8 cellular contexts compared by ENCODE assay signal in the genomic region with DNA sequence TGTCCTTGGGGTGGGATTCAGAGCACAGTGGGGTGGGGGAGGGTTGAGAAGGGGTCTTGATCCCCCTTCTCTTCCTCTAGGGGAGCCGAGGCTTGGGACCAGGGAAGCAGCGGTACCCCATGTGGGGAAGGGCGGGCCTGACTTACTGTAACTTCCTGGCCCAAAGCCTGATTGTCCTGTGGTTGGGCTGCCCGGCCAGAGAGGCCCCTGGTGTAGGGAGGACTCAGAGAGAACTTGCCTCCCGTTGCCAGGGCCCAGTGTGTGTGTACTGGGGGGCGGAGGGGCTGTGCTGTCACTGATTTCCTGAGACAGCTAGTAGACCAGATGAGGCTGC. TPM values are rescaled to one million over a fixed set of nuclear protein-coding genes. Genes with fewer than 3 reads are reported as not detected.
A peak's percentile ranks its signal among the peaks of the same experiment; 100 is the strongest.
DNase-seq lines count a peak whose midpoint lies in the region; ATAC-seq and TF ChIP-seq lines count a peak whose summit lies in the region.

No MANE protein-coding gene starts in this region.

- H3K79me2 ChIP-seq in fibroblast of lung (ENCODE audit: control insufficient read depth, insufficient read depth, low read length): no peaks in the 10 kb centered on the region

- intact Hi-C loops in ovary (cut with DNase I): no loop called here

- POLR2A ChIA-PET in WTC11 (lab: Charles Lee): interaction anchor here (0.5 to 1.3 kb wide), 4 partner anchors 19 to 82 kb away, joined by 3 to 4 read pairs (median 3); no protein-coding TSS in a partner anchor

- TF ChIP-seq POLR2A in ovary (IDR thresholded peaks at IDR 0.05): no peak

- peak overlapping the region; percentile 74 for H3K4me3 Mint-ChIP-seq in T-helper 2 cell treated with Interferon-gamma antibody and Interleukin-4, amounts not matched to agents 5 μg/mL and 100 μg/mL, for 36 hours
- peak overlapping the region; percentile 43; the same call in 1 of the 2 replicates for H3K4me3 Mint-ChIP-seq in WTC11

- CTCF ChIA-PET in WTC11 (lab: Charles Lee): interaction anchor here (0.6 to 5.4 kb wide), 5 partner anchors 17 to 150 kb away, joined by 3 to 39 read pairs (median 6); a partner anchor contains a TSS

- H2AFZ ChIP-seq in fibroblast of lung (ENCODE audit: low read length): no peak overlapping the region

- H3K27ac Mint-ChIP-seq in T-helper 2 cell treated with Interferon-gamma antibody and Interleukin-4, amounts not matched to agents 5 μg/mL and 100 μg/mL, for 36 hours: peak overlapping the region; percentile 84
- H3K27ac Mint-ChIP-seq in WTC11: no peak overlapping the region

- H3K9me3 Mint-ChIP-seq in T-helper 2 cell treated with Interferon-gamma antibody and Interleukin-4, amounts not matched to agents 5 μg/mL and 100 μg/mL, for 36 hours: no peaks in the 10 kb centered on the region
- no peaks in the 10 kb centered on the region for H3K9me3 Mint-ChIP-seq in WTC11

- peak overlapping the region; percentile 98 for H3K27ac ChIP-seq in fibroblast of lung (ENCODE audit: insufficient read depth, low read length)
- peak overlapping the region; percentile 69 to 87 for H3K27ac ChIP-seq in ovary

- no peak for DNase-seq in T-helper 2 cell treated with Interferon-gamma antibody and Interleukin-4, amounts not matched to agents 5 μg/mL and 100 μg/mL, for 36 hours (ENCODE audit: low spot score)
- DNase-seq in T-helper 2 cell (no peak), WTC11 (ENCODE audit: low spot score) (no peak), fibroblast of lung (ENCODE audit: low read depth in 2 of 2) (peak; percentile 94), ovary (peak; percentile 74 to 81 (median 78)), NCI-H1930 (lab: John Stamatoyannopoulos, UW) (no peak), BE2C (no peak)

- no peaks in the 10 kb centered on the region for H4K20me1 ChIP-seq in fibroblast of lung (ENCODE audit: control insufficient read depth, extremely low read depth, insufficient read depth, low read length)

- peaks cover 2% of the 10 kb centered on the region for H3K27me3 Mint-ChIP-seq in T-helper 2 cell treated with Interferon-gamma antibody and Interleukin-4, amounts not matched to agents 5 μg/mL and 100 μg/mL, for 36 hours (ENCODE audit: low read depth)
- peaks cover 19% of the 10 kb centered on the region for H3K27me3 Mint-ChIP-seq in WTC11 (ENCODE audit: low read depth)

- H3K27me3 ChIP-seq in fibroblast of lung (ENCODE audit: control insufficient read depth, insufficient read depth, low read length): no peaks in the 10 kb centered on the region
- no peaks in the 10 kb centered on the region for H3K27me3 ChIP-seq in ovary
- H3K27me3 ChIP-seq in BE2C: no peaks in the 10 kb centered on the region

- 5 to 12% (median 12%) methylated on average over 4 to 6 of the region's 6 CpGs for WGBS in ovary, 3 donors

- H3K4me1 Mint-ChIP-seq in T-helper 2 cell treated with Interferon-gamma antibody and Interleukin-4, amounts not matched to agents 5 μg/mL and 100 μg/mL, for 36 hours (ENCODE audit: low read depth): peaks cover 42% of the 10 kb centered on the region
- H3K4me1 Mint-ChIP-seq in WTC11: peaks cover 21% of the 10 kb centered on the region

- peak overlapping the region; percentile 95 for H3K9ac ChIP-seq in fibroblast of lung (ENCODE audit: insufficient read depth, low read length)

- H3K36me3 ChIP-seq in fibroblast of lung (ENCODE audit: control insufficient read depth, insufficient read depth, low read length): no peaks in the 10 kb centered on the region
- no peaks in the 10 kb centered on the region for H3K36me3 ChIP-seq in ovary
- no peaks in the 10 kb centered on the region for H3K36me3 ChIP-seq in BE2C

- no peak for TF ChIP-seq CTCF in WTC11 (IDR thresholded peaks at IDR 0.05)
- TF ChIP-seq CTCF in fibroblast of lung (conservative IDR thresholded peaks at IDR 0.05 in 1 of 2, IDR thresholded peaks at IDR 0.05 in 1 of 2; ENCODE audit: low read depth in 1 of 2, low read length in 2 of 2): no peak
- no peak for TF ChIP-seq CTCF in ovary (IDR thresholded peaks at IDR 0.05)
- no peak for TF ChIP-seq CTCF in BE2C (IDR thresholded peaks at IDR 0.05; ENCODE audit: low read depth, low read length)

- ATAC-seq in WTC11 (peak; percentile 38), HG02571 (IDR thresholded peaks at IDR 0.05; ENCODE audit: unreplicated experiment) (no peak)

- no peak for TF ChIP-seq EP300 in ovary (IDR thresholded peaks at IDR 0.05)

- H3K4me1 ChIP-seq in fibroblast of lung (ENCODE audit: control insufficient read depth, extremely low read depth, insufficient read depth, low read length) (peaks cover 31% of the 10 kb centered on the region), ovary (ENCODE audit: insufficient read depth) (peaks cover 8% of the 10 kb centered on the region), BE2C (no peaks in the 10 kb centered on the region)

- peak overlapping the region; percentile 85 for H3K4me2 ChIP-seq in fibroblast of lung (ENCODE audit: extremely low read depth, insufficient read depth, low read length)

- H3K9me3 ChIP-seq in fibroblast of lung (ENCODE audit: control insufficient read depth, insufficient read depth, low read depth, low read length): no peaks in the 10 kb centered on the region
- H3K9me3 ChIP-seq in ovary: no peaks in the 10 kb centered on the region
- H3K9me3 ChIP-seq in BE2C: no peaks in the 10 kb centered on the region

- H3K36me3 Mint-ChIP-seq in T-helper 2 cell treated with Interferon-gamma antibody and Interleukin-4, amounts not matched to agents 5 μg/mL and 100 μg/mL, for 36 hours (ENCODE audit: low read depth): no peaks in the 10 kb centered on the region
- H3K36me3 Mint-ChIP-seq in WTC11: no peaks in the 10 kb centered on the region

- H3K4me3 ChIP-seq in fibroblast of lung (replicated peaks in 1 of 4; ENCODE audit: control extremely low read depth in 1 of 4, insufficient read depth in 1 of 4, low read depth in 3 of 4, low read length in 4 of 4): peak overlapping the region in 1 of 4 experiments; percentile 33
- no peak overlapping the region for H3K4me3 ChIP-seq in ovary
- H3K4me3 ChIP-seq in BE2C (ENCODE audit: low read depth, low read length): no peak overlapping the region

TF ChIP-seq in WTC11, 78 proteins besides CTCF, POLR2A, EP300 and RAD21:
- TF ChIP-seq ZNF263 (CRISPR knock-in tag; IDR thresholded peaks at IDR 0.05; ENCODE audit: low read depth) (peak; percentile 34; the same call in 1 of the 2 replicates), EMX1 (CRISPR knock-in tag; IDR thresholded peaks at IDR 0.05) (no peak)
TF ChIP-seq in WTC11: peak in this region for 1.

RNA-seq across cellular contexts. Expression of a gene that starts 16.8 kb away (rescaled TPM):
- 23.8 to 24.6 TPM (median 24.2 TPM) in 3 replicates for total RNA-seq in WTC11 (2021)
- total RNA-seq in fibroblast of lung: 163 and 185 TPM in 2 replicates
- 52.6 and 87.8 TPM in 2 replicates for polyA plus RNA-seq in fibroblast of lung
- polyA plus RNA-seq in fibroblast of lung (2012): 59.6 and 94.1 TPM in 2 replicates
- polyA minus RNA-seq in fibroblast of lung (ENCODE audit: low replicate concordance): 48.9 and 50.2 TPM in 2 replicates
- 100 to 1,000 TPM in 2 of 7 donors, 10 to 100 TPM in 5; 14.4 to 284 (median 56.5) TPM for total RNA-seq in ovary
- 10 to 100 TPM; 21.9 to 69.5 TPM for polyA plus RNA-seq in ovary
- 0.52 TPM for polyA plus RNA-seq in BE2C (2012; ENCODE audit: insufficient read depth, insufficient read length, low read depth)

RNA-seq across cellular contexts. Expression of a gene that starts 35.4 kb away (rescaled TPM):
- total RNA-seq in WTC11 (2021) (45.4 to 51.4 TPM (median 47.0 TPM) in 3 replicates), fibroblast of lung (29.8 and 34.5 TPM in 2 replicates), ovary (10 to 100 TPM; 27.2 to 50.2 (median 37.6) TPM)
- polyA plus RNA-seq in fibroblast of lung (21.7 and 22.4 TPM in 2 replicates), ovary (10 to 100 TPM; 13.5 to 28.7 TPM)
- 16.6 and 21.3 TPM in 2 replicates for polyA plus RNA-seq in fibroblast of lung (2012)
- 27.9 and 37.7 TPM in 2 replicates for polyA minus RNA-seq in fibroblast of lung (ENCODE audit: low replicate concordance)
- 66.0 TPM for polyA plus RNA-seq in BE2C (2012; ENCODE audit: insufficient read depth, insufficient read length, low read depth)

Comparison
In these comparisons a context has a peak if more than half of its experiments do, and no peak if none do; other contexts are left out.
1. DNase-seq: peak in fibroblast of lung (2 of 2) and ovary (5 of 5); none in T-helper 2 cell treated with Interferon-gamma antibody and Interleukin-4, amounts not matched to agents 5 μg/mL and 100 μg/mL, for 36 hours (single experiment), T-helper 2 cell (0 of 5), WTC11 (single experiment), NCI-H1930 (0 of 2) and BE2C (single experiment).